In the genomic region with DNA sequence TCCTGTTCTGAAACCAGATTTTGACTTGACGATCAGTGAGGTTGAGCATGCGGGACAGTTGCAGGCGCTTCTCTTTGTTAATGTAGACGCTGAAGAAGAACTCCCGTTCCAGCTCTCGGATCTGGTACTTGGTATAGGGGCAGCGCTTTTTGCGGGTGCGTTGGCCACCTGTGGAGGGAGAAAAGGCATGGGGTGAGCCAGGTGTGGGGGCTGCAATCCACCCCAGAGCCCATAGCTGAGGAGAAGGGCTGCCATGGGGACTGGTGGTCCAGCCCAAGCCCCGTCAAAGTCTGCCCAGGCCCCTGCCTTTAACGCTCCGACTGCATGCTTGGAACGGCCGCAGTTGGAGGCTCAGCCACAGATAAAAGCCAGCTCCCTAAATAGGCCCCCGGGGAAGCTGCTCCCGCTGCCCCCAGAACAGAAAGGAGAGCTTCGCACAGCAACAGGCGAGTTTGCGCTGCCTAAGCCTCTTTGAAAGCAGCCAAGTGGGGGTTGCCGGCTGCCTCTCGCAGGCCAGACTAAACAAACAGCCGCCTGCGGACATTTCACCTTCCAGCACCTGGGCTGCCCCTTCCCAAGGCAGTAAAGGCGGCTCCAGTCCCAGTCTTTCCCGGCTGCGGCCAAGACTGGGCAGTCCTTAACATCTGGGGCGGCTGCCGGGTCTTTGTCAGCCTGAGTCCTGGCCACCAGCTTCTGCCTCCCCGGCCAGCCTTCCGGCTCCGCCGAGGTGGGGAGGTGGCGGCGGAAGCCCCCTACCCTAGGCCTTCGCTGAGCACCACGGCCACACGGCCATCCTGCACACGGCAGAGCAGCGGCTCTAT, we compare ENCODE assay signal across 9 cellular contexts. TPM values are rescaled to one million over a fixed set of nuclear protein-coding genes. Genes with fewer than 3 reads are reported as not detected.
A peak's percentile ranks its signal among the peaks of the same experiment; 100 is the strongest.
DNase-seq lines count a peak whose midpoint lies in the region; ATAC-seq, FAIRE-seq and TF ChIP-seq lines count a peak whose summit lies in the region.
"Had no signal": no experiment of that assay in that cellular context is flagged by ENCODE, and none has a peak within 500 bp of the region (broad histone marks: within the 10 kb centered on the region; RNA-seq: fewer than 3 reads in every experiment).

No MANE protein-coding gene starts in this region.

- H3K4me1 ChIP-seq in DOHH2 (ENCODE audit: control insufficient read depth, low read length) (peaks cover 28% of the 10 kb centered on the region), Loucy (ENCODE audit: insufficient read depth, low read length, poor library complexity, severe bottlenecking) (peaks cover 60% of the 10 kb centered on the region), trophoblast cell (ENCODE audit: control insufficient read depth in 1 of 2, insufficient read depth in 2 of 2, low read length in 2 of 2) (peaks cover 19 to 21% of the 10 kb centered on the region in 2 experiments)

- no peak overlapping the region for H2BK120ac ChIP-seq in trophoblast cell (ENCODE audit: insufficient read depth, low read length, poor library complexity)

- no peak overlapping the region for H3K4ac ChIP-seq in trophoblast cell (ENCODE audit: low read depth, low read length)

- no peak overlapping the region for H4K8ac ChIP-seq in trophoblast cell (ENCODE audit: low read depth, low read length)

- no peaks in the 10 kb centered on the region for H3K79me2 ChIP-seq in DOHH2 (ENCODE audit: control insufficient read depth, low read length)
- peaks cover 100% of the 10 kb centered on the region for H3K79me2 ChIP-seq in Loucy (ENCODE audit: insufficient read depth, low read length)
- no peaks in the 10 kb centered on the region for H3K79me2 ChIP-seq in trophoblast cell (ENCODE audit: control insufficient read depth, insufficient read depth, low read length, poor library complexity)

- H3K4me3 ChIP-seq in DOHH2 (ENCODE audit: low read length) (peak overlapping the region; percentile 72), Loucy (ENCODE audit: low read length, poor library complexity, severe bottlenecking) (peak overlapping the region; percentile 91), coronary artery (no peak overlapping the region), trophoblast cell (ENCODE audit: low read depth, low read length) (no peak overlapping the region)

- H3K27me3 ChIP-seq in DOHH2 (ENCODE audit: control insufficient read depth, low read length): peaks cover 77% of the 10 kb centered on the region
- peaks cover 45% of the 10 kb centered on the region for H3K27me3 ChIP-seq in Loucy (ENCODE audit: insufficient read depth, low read length, poor library complexity, severe bottlenecking)
- H3K27me3 ChIP-seq in trophoblast cell (ENCODE audit: insufficient read depth, low read length): peaks cover 83% of the 10 kb centered on the region

- no peak overlapping the region for H3K23ac ChIP-seq in trophoblast cell (ENCODE audit: low read length)

- H3K9me2 ChIP-seq in DOHH2 (replicated peaks; ENCODE audit: control insufficient read depth, low read length) (no peaks in the 10 kb centered on the region), Loucy (replicated peaks; ENCODE audit: low read depth, low read length) (no peaks in the 10 kb centered on the region)

- no peak overlapping the region for H2AK5ac ChIP-seq in trophoblast cell (ENCODE audit: low read length)

- no peak overlapping the region for H4K91ac ChIP-seq in trophoblast cell (ENCODE audit: low read depth, low read length)

- peak overlapping the region; percentile 87 for H3K4me2 ChIP-seq in DOHH2 (ENCODE audit: low read length)
- peak overlapping the region; percentile 98 for H3K4me2 ChIP-seq in Loucy (ENCODE audit: low read depth, low read length, poor library complexity, severe bottlenecking)
- H3K4me2 ChIP-seq in trophoblast cell (ENCODE audit: low read length): peak overlapping the region; percentile 52

- no peak overlapping the region for H3K18ac ChIP-seq in trophoblast cell (ENCODE audit: low read length)

- no peak overlapping the region for H2AFZ ChIP-seq in Loucy (ENCODE audit: low read length)
- H2AFZ ChIP-seq in trophoblast cell (ENCODE audit: insufficient read depth, low read length, poor library complexity): no peak overlapping the region

- no peak overlapping the region for H2BK12ac ChIP-seq in trophoblast cell (ENCODE audit: low read length)

- peak overlapping the region; percentile 99 for H3K9ac ChIP-seq in Loucy (ENCODE audit: low read depth, low read length, poor library complexity, severe bottlenecking)
- peak overlapping the region; percentile 21 for H3K9ac ChIP-seq in trophoblast cell (ENCODE audit: low read length)

- no peak for FAIRE-seq in HTR-8/SVneo (lab: Jason Lieb, UNC)

- DNase-seq in coronary artery (ENCODE audit: low spot score) (peak; percentile 65), trophoblast cell (no peak), NCI-H1436 (lab: John Stamatoyannopoulos, UW) (no peak), HTR-8/SVneo (ENCODE audit: insufficient read length, low spot score) (no peak), GF-D8 (lab: John Stamatoyannopoulos, UW) (no peak)

- H3K36me3 ChIP-seq in DOHH2 (ENCODE audit: control insufficient read depth, low read length): no peaks in the 10 kb centered on the region
- no peaks in the 10 kb centered on the region for H3K36me3 ChIP-seq in Loucy (ENCODE audit: insufficient read depth, low read length)
- no peaks in the 10 kb centered on the region for H3K36me3 ChIP-seq in trophoblast cell (ENCODE audit: control insufficient read depth in 1 of 2, insufficient read depth in 2 of 2, low read length in 2 of 2)

- no peak overlapping the region for H3K27ac ChIP-seq in DOHH2 (ENCODE audit: low read depth, low read length)
- H3K27ac ChIP-seq in coronary artery: no peak overlapping the region
- H3K27ac ChIP-seq in trophoblast cell (ENCODE audit: low read depth, low read length): no peak overlapping the region

- H3K79me1 ChIP-seq in trophoblast cell (ENCODE audit: low read length): no peaks in the 10 kb centered on the region

- no peak for TF ChIP-seq CTCF in DOHH2 (IDR thresholded peaks at IDR 0.05; ENCODE audit: low read depth, low read length, poor library complexity, severe bottlenecking)
- TF ChIP-seq CTCF in Loucy (conservative IDR thresholded peaks at IDR 0.05; ENCODE audit: low read length): no peak
- no peak for TF ChIP-seq CTCF in coronary artery (IDR thresholded peaks at IDR 0.05)

- no peak overlapping the region for H2BK5ac ChIP-seq in trophoblast cell (ENCODE audit: low read depth, low read length, poor library complexity)

- H3K9me3 ChIP-seq in DOHH2 (ENCODE audit: control insufficient read depth, insufficient read depth, low read length): no peaks in the 10 kb centered on the region
- H3K9me3 ChIP-seq in Loucy (ENCODE audit: insufficient read depth, low read depth, low read length): no peaks in the 10 kb centered on the region
- peaks cover 19% of the 10 kb centered on the region for H3K9me3 ChIP-seq in trophoblast cell (ENCODE audit: insufficient read depth, low read depth, low read length)

- H3K14ac ChIP-seq in trophoblast cell (ENCODE audit: low read length): no peak overlapping the region

- H3F3A ChIP-seq in DOHH2 (ENCODE audit: control insufficient read depth, insufficient read depth) (peaks cover 2% of the 10 kb centered on the region; the same call in 1 of the 2 replicates), Loucy (ENCODE audit: low read depth) (peaks cover 8% of the 10 kb centered on the region; the same call in 1 of the 2 replicates)

- H4K20me1 ChIP-seq in DOHH2 (ENCODE audit: control insufficient read depth, insufficient read depth, low read depth, low read length) (no peaks in the 10 kb centered on the region), Loucy (ENCODE audit: insufficient read depth, low read length, poor library complexity, severe bottlenecking) (peaks cover 62% of the 10 kb centered on the region)

- no peak for ATAC-seq in HG02840 (IDR thresholded peaks at IDR 0.05; ENCODE audit: low FRiP score, unreplicated experiment)
- ATAC-seq: naive thymus-derived CD4-positive, alpha-beta T cell had no signal

- no peak overlapping the region for H4K12ac ChIP-seq in trophoblast cell (ENCODE audit: low read depth, low read length)

- WGBS in trophoblast cell (ENCODE audit: extremely low coverage, insufficient coverage, insufficient read length): no CpG with 5 or more reads among the region's 39 CpGs

RNA-seq across cellular contexts. Expression of a gene that starts 2.0 kb away (rescaled TPM):
- polyA plus RNA-seq in trophoblast cell (2013): 1.5 and 2.2 TPM in 2 replicates
- polyA plus RNA-seq: naive thymus-derived CD4-positive, alpha-beta T cell had no signal

RNA-seq across cellular contexts. Expression of a gene that starts 9.0 kb away (rescaled TPM):
- polyA plus RNA-seq in trophoblast cell (2013): 1.5 and 2.1 TPM in 2 replicates
- polyA plus RNA-seq: naive thymus-derived CD4-positive, alpha-beta T cell had no signal

RNA-seq across cellular contexts. Expression of a gene that starts 16.8 kb away (rescaled TPM):
- 0.82 and 1.00 TPM in 2 replicates for polyA plus RNA-seq in trophoblast cell (2013)
- polyA plus RNA-seq: naive thymus-derived CD4-positive, alpha-beta T cell had no signal

RNA-seq across cellular contexts. Expression of a gene that starts 17.7 kb away (rescaled TPM):
- 1.2 and 1.5 TPM in 2 replicates for polyA plus RNA-seq in trophoblast cell (2013)
- polyA plus RNA-seq: naive thymus-derived CD4-positive, alpha-beta T cell had no signal

RNA-seq across cellular contexts. Expression of a gene that starts 26.6 kb away (rescaled TPM):
- polyA plus RNA-seq in trophoblast cell (2013): not detected in 2 replicates
- polyA plus RNA-seq: naive thymus-derived CD4-positive, alpha-beta T cell had no signal

Comparison
In these comparisons a context has a peak if more than half of its experiments do, and no peak if none do; other contexts are left out.
1. H3K4me3 ChIP-seq: peak in DOHH2 (single experiment) and Loucy (single experiment); none in coronary artery (single experiment) and trophoblast cell (single experiment).
2. Peak in every context shown above with its lines, with median percentiles within 50 percentile points of each other: H3K4me2 ChIP-seq.